19 cellular contexts compared by ENCODE assay signal in genomic region chr16:11367483-11367906, GRCh38. TPM values are rescaled to one million over a fixed set of nuclear protein-coding genes. Genes with fewer than 3 reads are reported as not detected.
DNase-seq lines count a peak whose midpoint lies in the region; ATAC-seq and TF ChIP-seq lines count a peak whose summit lies in the region.
"Had no signal": no experiment of that assay in that cellular context is flagged by ENCODE, and none has a peak within 500 bp of the region (broad histone marks: within the 10 kb centered on the region; RNA-seq: fewer than 3 reads in every experiment).

No MANE protein-coding gene starts in this region.

- peak overlapping the region in 1 of 11 experiments; percentile 4; a peak in 2 of 22 replicates for H3K27ac ChIP-seq in BLaER1 treated with 17β-estradiol and CSF1 and Interleukin-3, amounts not matched to agents 10 nM and 100 nM
- H3K27ac ChIP-seq in DOHH2 (ENCODE audit: low read depth, low read length): no peak overlapping the region
- H3K27ac ChIP-seq: SJCRH30 had no signal

- H3K9ac ChIP-seq in BLaER1 treated with 17β-estradiol and CSF1 and Interleukin-3, amounts not matched to agents 10 nM and 100 nM: no peak overlapping the region

- peak overlapping the region in 9 of 11 experiments; percentile 23 to 50 (median 36); a peak in 13 of 22 replicates for H3K4me2 ChIP-seq in BLaER1 treated with 17β-estradiol and CSF1 and Interleukin-3, amounts not matched to agents 10 nM and 100 nM
- peak overlapping the region; percentile 15; the same call in 1 of the 2 replicates for H3K4me2 ChIP-seq in DOHH2 (ENCODE audit: low read length)

- no peaks in the 10 kb centered on the region for H3K79me2 ChIP-seq in DOHH2 (ENCODE audit: control insufficient read depth, low read length)

- no peaks in the 10 kb centered on the region for H3K9me2 ChIP-seq in DOHH2 (replicated peaks; ENCODE audit: control insufficient read depth, low read length)

- H3K27me3 ChIP-seq in BLaER1 treated with 17β-estradiol and CSF1 and Interleukin-3, amounts not matched to agents 10 nM and 100 nM: peaks cover 0 to 64% (median 0%) of the 10 kb centered on the region in 11 experiments; a peak in 8 of 22 replicates
- H3K27me3 ChIP-seq in DOHH2 (ENCODE audit: control insufficient read depth, low read length): peaks cover 19% of the 10 kb centered on the region
- H3K27me3 ChIP-seq: BE2C, SJCRH30 had no signal

- no peak for TF ChIP-seq CTCF in DOHH2 (IDR thresholded peaks at IDR 0.05; ENCODE audit: low read depth, low read length, poor library complexity, severe bottlenecking)

- no peaks in the 10 kb centered on the region for H3K9me3 ChIP-seq in BLaER1 treated with 17β-estradiol and CSF1 and Interleukin-3, amounts not matched to agents 10 nM and 100 nM (replicated peaks in 1 of 11)
- no peaks in the 10 kb centered on the region for H3K9me3 ChIP-seq in DOHH2 (ENCODE audit: control insufficient read depth, insufficient read depth, low read length)
- H3K9me3 ChIP-seq: BE2C, SJCRH30 had no signal

- peaks cover 21% of the 10 kb centered on the region for H3F3A ChIP-seq in DOHH2 (ENCODE audit: control insufficient read depth, insufficient read depth)

- intact Hi-C loops in left colon (cut with DNase I, micrococcal nuclease): no loop called here

- DNase-seq in RKO (ENCODE audit: low spot score) (peak; percentile 30), left colon (no peak), NCI-H146 (lab: John Stamatoyannopoulos, UW) (no peak), T1000 (lab: John Stamatoyannopoulos, UW) (no peak)
- no peak for DNase-seq in activated CD8-positive, alpha-beta memory T cell treated with anti-CD3 and anti-CD28 coated beads, Interleukin-2, amount 50 U/mL, for 4 hours
- DNase-seq: BE2C; CD8-positive, alpha-beta T cell; DMS79 treated with DMSO at 0.1 percent for 48 hours; GDM1; GOT3; KG1; NCI-H1105 treated with DMSO at 0.1 percent for 48 hours; NCI-H187; NCI-H446; NCI-H69; SJCRH30 had no signal

- H4K20me1 ChIP-seq in BLaER1 treated with 17β-estradiol and CSF1 and Interleukin-3, amounts not matched to agents 10 nM and 100 nM: peaks cover 0 to 16% (median under 1%) of the 10 kb centered on the region in 11 experiments; a peak in 11 of 22 replicates
- H4K20me1 ChIP-seq in DOHH2 (ENCODE audit: control insufficient read depth, insufficient read depth, low read depth, low read length): no peaks in the 10 kb centered on the region

- peak; percentile 91 for ATAC-seq in left colon
- ATAC-seq: CD8-positive, alpha-beta T cell; GM12878 had no signal

- H3K4me1 ChIP-seq in BLaER1 treated with 17β-estradiol and CSF1 and Interleukin-3, amounts not matched to agents 10 nM and 100 nM: peaks cover 55 to 89% (median 76%) of the 10 kb centered on the region in 10 experiments
- H3K4me1 ChIP-seq in DOHH2 (ENCODE audit: control insufficient read depth, low read length): peaks cover 86% of the 10 kb centered on the region
- H3K4me1 ChIP-seq: BE2C had no signal

- no peaks in the 10 kb centered on the region for H3K36me3 ChIP-seq in BLaER1 treated with 17β-estradiol and CSF1 and Interleukin-3, amounts not matched to agents 10 nM and 100 nM
- no peaks in the 10 kb centered on the region for H3K36me3 ChIP-seq in DOHH2 (ENCODE audit: control insufficient read depth, low read length)
- H3K36me3 ChIP-seq: BE2C, SJCRH30 had no signal

- H3K4me3 ChIP-seq in BLaER1 treated with 17β-estradiol and CSF1 and Interleukin-3, amounts not matched to agents 10 nM and 100 nM: no peak overlapping the region
- H3K4me3 ChIP-seq in DOHH2 (ENCODE audit: low read length): no peak overlapping the region
- H3K4me3 ChIP-seq: GM12878, SJCRH30 had no signal

RNA-seq across cellular contexts. Expression of gene RMI2, which starts 22.2 kb away (rescaled TPM):
- 1 to 10 TPM; 5.5 to 8.3 TPM for total RNA-seq in left colon
